In genomic region chr18:55322176-55322735, GRCh38 we compare ENCODE assay signal across 1 cellular context.
TF ChIP-seq lines count a peak whose summit lies in the region.

No MANE protein-coding gene starts in this region.

TF ChIP-seq in GM12878, 131 proteins besides CTCF, POLR2A, EP300 and RAD21 (continued from another document):
- TF ChIP-seq, protein P1, sequence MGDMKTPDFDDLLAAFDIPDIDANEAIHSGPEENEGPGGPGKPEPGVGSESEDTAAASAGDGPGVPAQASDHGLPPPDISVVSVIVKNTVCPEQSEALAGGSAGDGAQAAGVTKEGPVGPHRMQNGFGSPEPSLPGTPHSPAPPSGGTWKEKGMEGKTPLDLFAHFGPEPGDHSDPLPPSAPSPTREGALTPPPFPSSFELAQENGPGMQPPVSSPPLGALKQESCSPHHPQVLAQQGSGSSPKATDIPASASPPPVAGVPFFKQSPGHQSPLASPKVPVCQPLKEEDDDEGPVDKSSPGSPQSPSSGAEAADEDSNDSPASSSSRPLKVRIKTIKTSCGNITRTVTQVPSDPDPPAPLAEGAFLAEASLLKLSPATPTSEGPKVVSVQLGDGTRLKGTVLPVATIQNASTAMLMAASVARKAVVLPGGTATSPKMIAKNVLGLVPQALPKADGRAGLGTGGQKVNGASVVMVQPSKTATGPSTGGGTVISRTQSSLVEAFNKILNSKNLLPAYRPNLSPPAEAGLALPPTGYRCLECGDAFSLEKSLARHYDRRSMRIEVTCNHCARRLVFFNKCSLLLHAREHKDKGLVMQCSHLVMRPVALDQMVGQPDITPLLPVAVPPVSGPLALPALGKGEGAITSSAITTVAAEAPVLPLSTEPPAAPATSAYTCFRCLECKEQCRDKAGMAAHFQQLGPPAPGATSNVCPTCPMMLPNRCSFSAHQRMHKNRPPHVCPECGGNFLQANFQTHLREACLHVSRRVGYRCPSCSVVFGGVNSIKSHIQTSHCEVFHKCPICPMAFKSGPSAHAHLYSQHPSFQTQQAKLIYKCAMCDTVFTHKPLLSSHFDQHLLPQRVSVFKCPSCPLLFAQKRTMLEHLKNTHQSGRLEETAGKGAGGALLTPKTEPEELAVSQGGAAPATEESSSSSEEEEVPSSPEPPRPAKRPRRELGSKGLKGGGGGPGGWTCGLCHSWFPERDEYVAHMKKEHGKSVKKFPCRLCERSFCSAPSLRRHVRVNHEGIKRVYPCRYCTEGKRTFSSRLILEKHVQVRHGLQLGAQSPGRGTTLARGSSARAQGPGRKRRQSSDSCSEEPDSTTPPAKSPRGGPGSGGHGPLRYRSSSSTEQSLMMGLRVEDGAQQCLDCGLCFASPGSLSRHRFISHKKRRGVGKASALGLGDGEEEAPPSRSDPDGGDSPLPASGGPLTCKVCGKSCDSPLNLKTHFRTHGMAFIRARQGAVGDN (IDR thresholded peaks at IDR 0.05): 0 out of 2 replicates have a peak, but pooled peaks have one; percentile 49
- TF ChIP-seq PAX5 (IDR thresholded peaks at IDR 0.05; ENCODE audit: borderline replicate concordance, low read depth, low read length) (no peak), DPF2 (IDR thresholded peaks at IDR 0.05) (peak; percentile 32; the same call in 1 of the 2 replicates), PKNOX1 (IDR thresholded peaks at IDR 0.05) (no peak), SRF (IDR thresholded peaks at IDR 0.05; ENCODE audit: low read depth in 2 of 2, low read length in 2 of 2) (no peak), BMI1 (IDR thresholded peaks at IDR 0.05; ENCODE audit: borderline replicate concordance) (no peak), REST (IDR thresholded peaks at IDR 0.05; ENCODE audit: low read depth, low read length) (peak; percentile 20; the same call in 1 of the 2 replicates), MEF2A (IDR thresholded peaks at IDR 0.05; ENCODE audit: insufficient read depth, low read depth, low read length) (0 out of 2 replicates have a peak, but pooled peaks have one; percentile 42), SIN3A (IDR thresholded peaks at IDR 0.05; ENCODE audit: low read depth, low read length) (peak; percentile 58; the same call in 1 of the 2 replicates), SMARCA5 (IDR thresholded peaks at IDR 0.05) (peak; percentile 80; the same call in 1 of the 2 replicates), ASH2L (IDR thresholded peaks at IDR 0.05; ENCODE audit: borderline replicate concordance, low read depth) (0 out of 2 replicates have a peak, but pooled peaks have one; percentile 75), RUNX3 (IDR thresholded peaks at IDR 0.05; ENCODE audit: low read length) (peak; percentile 37; the same call in 1 of the 2 replicates), NBN (IDR thresholded peaks at IDR 0.05) (0 out of 2 replicates have a peak, but pooled peaks have one; percentile 30), BCL11A (IDR thresholded peaks at IDR 0.05; ENCODE audit: low read depth, low read length) (no peak), YY1 (IDR thresholded peaks at IDR 0.05; ENCODE audit: low read depth, low read length) (peak; percentile 72), BHLHE40 (IDR thresholded peaks at IDR 0.05; ENCODE audit: borderline replicate concordance in 1 of 2, low read depth in 2 of 2, low read length in 1 of 2) (peak in 1 of 2 experiments; percentile 51; a peak in 1 of 4 replicates), RELA (IDR thresholded peaks at IDR 0.05; ENCODE audit: borderline replicate concordance, partially characterized antibody) (peak; percentile 24), CHD2 (IDR thresholded peaks at IDR 0.05; ENCODE audit: borderline replicate concordance, low read depth, low read length) (peak; percentile 53; the same call in 1 of the 2 replicates), FOXK2 (IDR thresholded peaks at IDR 0.05) (no peak), MXI1 (IDR thresholded peaks at IDR 0.05; ENCODE audit: low read depth, low read length) (peak; percentile 22; the same call in 1 of the 2 replicates), MAX (IDR thresholded peaks at IDR 0.05; ENCODE audit: low read depth, low read length) (peak; percentile 64; the same call in 1 of the 2 replicates), CREB1 (IDR thresholded peaks at IDR 0.05; ENCODE audit: low read depth) (peak; percentile 24; the same call in 1 of the 2 replicates)
- TF ChIP-seq, protein P2, sequence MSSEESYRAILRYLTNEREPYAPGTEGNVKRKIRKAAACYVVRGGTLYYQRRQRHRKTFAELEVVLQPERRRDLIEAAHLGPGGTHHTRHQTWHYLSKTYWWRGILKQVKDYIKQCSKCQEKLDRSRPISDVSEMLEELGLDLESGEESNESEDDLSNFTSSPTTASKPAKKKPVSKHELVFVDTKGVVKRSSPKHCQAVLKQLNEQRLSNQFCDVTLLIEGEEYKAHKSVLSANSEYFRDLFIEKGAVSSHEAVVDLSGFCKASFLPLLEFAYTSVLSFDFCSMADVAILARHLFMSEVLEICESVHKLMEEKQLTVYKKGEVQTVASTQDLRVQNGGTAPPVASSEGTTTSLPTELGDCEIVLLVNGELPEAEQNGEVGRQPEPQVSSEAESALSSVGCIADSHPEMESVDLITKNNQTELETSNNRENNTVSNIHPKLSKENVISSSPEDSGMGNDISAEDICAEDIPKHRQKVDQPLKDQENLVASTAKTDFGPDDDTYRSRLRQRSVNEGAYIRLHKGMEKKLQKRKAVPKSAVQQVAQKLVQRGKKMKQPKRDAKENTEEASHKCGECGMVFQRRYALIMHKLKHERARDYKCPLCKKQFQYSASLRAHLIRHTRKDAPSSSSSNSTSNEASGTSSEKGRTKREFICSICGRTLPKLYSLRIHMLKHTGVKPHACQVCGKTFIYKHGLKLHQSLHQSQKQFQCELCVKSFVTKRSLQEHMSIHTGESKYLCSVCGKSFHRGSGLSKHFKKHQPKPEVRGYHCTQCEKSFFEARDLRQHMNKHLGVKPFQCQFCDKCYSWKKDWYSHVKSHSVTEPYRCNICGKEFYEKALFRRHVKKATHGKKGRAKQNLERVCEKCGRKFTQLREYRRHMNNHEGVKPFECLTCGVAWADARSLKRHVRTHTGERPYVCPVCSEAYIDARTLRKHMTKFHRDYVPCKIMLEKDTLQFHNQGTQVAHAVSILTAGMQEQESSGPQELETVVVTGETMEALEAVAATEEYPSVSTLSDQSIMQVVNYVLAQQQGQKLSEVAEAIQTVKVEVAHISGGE (CRISPR knock-in tag; IDR thresholded peaks at IDR 0.05): no peak
